ENCODE assay signal across 1 cellular context in the genomic region with DNA sequence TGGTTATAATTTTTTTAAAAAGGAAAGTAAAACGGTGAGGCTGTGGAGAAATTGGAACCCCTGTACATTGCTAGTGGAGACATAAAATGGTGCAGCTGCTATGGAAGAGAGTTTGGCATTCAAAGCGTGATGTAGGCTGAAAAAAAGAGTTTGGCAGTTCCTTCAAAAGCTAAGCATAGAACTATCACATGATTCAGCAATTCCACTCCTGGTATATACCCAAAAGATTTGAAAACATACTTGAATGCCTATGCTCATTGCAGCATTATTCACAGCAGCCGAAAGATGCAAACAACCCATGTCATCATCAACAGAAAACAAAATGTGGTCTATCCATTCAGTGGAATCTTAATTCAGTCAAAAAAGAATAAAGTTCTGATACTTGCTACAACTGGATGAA.
A peak's percentile ranks its signal among the peaks of the same experiment; 100 is the strongest.
TF ChIP-seq lines count a peak whose summit lies in the region.

No MANE protein-coding gene starts in this region.

TF ChIP-seq in K562, 482 proteins besides CTCF, POLR2A, EP300 and RAD21:
- TF ChIP-seq ZFP1 (CRISPR knock-in tag; IDR thresholded peaks at IDR 0.05) (no peak), POLR3G (IDR thresholded peaks at IDR 0.05; ENCODE audit: extremely low read depth, insufficient read length, insufficient replicate concordance) (no peak), C11orf30 (IDR thresholded peaks at IDR 0.05; ENCODE audit: low read depth) (peak; percentile 77), MLX (CRISPR knock-in tag; conservative IDR thresholded peaks at IDR 0.05) (no peak), ZNF316 (IDR thresholded peaks at IDR 0.05) (peak; percentile 86), MCM5 (IDR thresholded peaks at IDR 0.05; ENCODE audit: low read depth) (no peak), NFE2 (IDR thresholded peaks at IDR 0.05; ENCODE audit: low read depth) (peak; percentile 69), ZNF695 (CRISPR knock-in tag; IDR thresholded peaks at IDR 0.05) (no peak), ZKSCAN3 (CRISPR knock-in tag; IDR thresholded peaks at IDR 0.05) (no peak), MAFG (tag; conservative IDR thresholded peaks at IDR 0.05) (peak; percentile 44), PCBP1 (IDR thresholded peaks at IDR 0.05; ENCODE audit: low read depth, low read length, poor library complexity, severe bottlenecking) (no peak), NR2C1 (IDR thresholded peaks at IDR 0.05) (no peak), NR2C1 (tag; IDR thresholded peaks at IDR 0.05) (no peak), FOXA3 (CRISPR knock-in tag; conservative IDR thresholded peaks at IDR 0.05 in 1 of 2, IDR thresholded peaks at IDR 0.05 in 1 of 2) (no peak), TEAD2 (tag; IDR thresholded peaks at IDR 0.05) (no peak), EHMT2 (IDR thresholded peaks at IDR 0.05) (0 out of 2 replicates have a peak, but pooled peaks have one; percentile 7), ZNF354B (CRISPR knock-in tag; IDR thresholded peaks at IDR 0.05) (no peak), DACH1 (IDR thresholded peaks at IDR 0.05; ENCODE audit: partially characterized antibody) (no peak), TCF7L2 (IDR thresholded peaks at IDR 0.05; ENCODE audit: low read depth, low read length) (no peak)
